1 cellular context compared by ENCODE assay signal in genomic region chr17:79990051-79990592, GRCh38.
A peak's percentile ranks its signal among the peaks of the same experiment; 100 is the strongest.
TF ChIP-seq lines count a peak whose summit lies in the region.

No MANE protein-coding gene starts in this region.

TF ChIP-seq in liver, 16 proteins besides CTCF, POLR2A, EP300 and RAD21 (continued from another document):
- TF ChIP-seq MAX (IDR thresholded peaks at IDR 0.05) (no peak), HNF4A (conservative IDR thresholded peaks at IDR 0.05) (peak; percentile 65 to 83), FOXA1 (IDR thresholded peaks at IDR 0.05) (peak; percentile 41), SP1 (IDR thresholded peaks at IDR 0.05) (peak; percentile 84)
